In the genomic region with DNA sequence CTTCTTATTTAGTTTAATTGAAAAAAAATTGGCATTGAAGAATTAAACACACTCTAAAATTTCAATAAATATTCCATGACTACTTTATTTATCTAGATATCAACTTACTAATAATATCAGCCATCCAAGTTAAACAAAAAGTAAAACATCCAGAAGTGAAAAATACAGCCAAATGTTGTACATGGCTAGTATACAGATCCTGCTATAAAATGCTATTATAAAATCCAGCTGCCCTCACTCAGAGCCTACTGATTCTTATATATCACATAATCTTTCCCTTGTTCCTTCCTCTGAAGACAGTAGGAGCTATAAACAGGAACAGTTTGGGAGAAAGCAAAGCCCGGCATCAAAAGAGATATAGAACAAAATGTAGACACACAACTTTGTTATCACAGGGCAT, we compare ENCODE assay signal across 23 cellular contexts.
"Had no signal": no experiment of that assay in that cellular context is flagged by ENCODE, and none has a peak within 500 bp of the region (broad histone marks: within the 10 kb centered on the region; RNA-seq: fewer than 3 reads in every experiment).

No MANE protein-coding gene starts in this region.

- H3K27ac ChIP-seq: left lung, lower lobe of right lung, ovary, right atrium auricular region, right lobe of liver, upper lobe of right lung had no signal

- H3K27me3 ChIP-seq: left lung, ovary, right atrium auricular region, right lobe of liver, upper lobe of right lung had no signal

- H3K36me3 ChIP-seq: left lung, lower lobe of right lung, ovary, right atrium auricular region, right lobe of liver, upper lobe of right lung had no signal

- H3K9me3 ChIP-seq: left lung, lower lobe of right lung, ovary, right atrium auricular region, right lobe of liver, upper lobe of right lung had no signal

- ATAC-seq: left cardiac atrium; left lung; lower lobe of right lung; natural killer cell; right lobe of liver; stimulated activated memory B cell treated with anti-CD40 and anti-IgM and Interleukin-4, amounts not matched to agents 10 μg/mL and 1 μg/mL and 100 μg/mL, for 72 hours; stimulated activated naive CD8-positive, alpha-beta T cell treated with anti-CD3 and anti-CD28 coated beads, Interleukin-15, amount 100 ng/mL, for 72 hours; upper lobe of right lung had no signal

- H3K4me3 ChIP-seq: left lung, lower lobe of right lung, ovary, right atrium auricular region, right lobe of liver, smooth muscle cell, upper lobe of right lung had no signal

- H3K4me1 ChIP-seq: left lung, right lobe of liver, upper lobe of right lung had no signal

- H3K4me2 ChIP-seq: smooth muscle cell had no signal

- DNase-seq: hippocampal formation; kidney glomerular epithelial cell; left cardiac atrium; left lung; lower lobe of right lung; mammary epithelial cell; mesenchymal stem cell; naive B cell; natural killer cell; ovary; right lobe of liver; stimulated activated CD4-positive, alpha-beta T cell treated with anti-CD3 and anti-CD28 coated beads, Interleukin-1b, Interleukin-23, amount 100 ng/mL, for 48 hours; stimulated activated CD4-positive, alpha-beta T cell treated with anti-CD3 and anti-CD28 coated beads, Interleukin-2, amount 100 ng/mL, for 48 hours; stimulated activated CD4-positive, alpha-beta T cell treated with anti-CD3 and anti-CD28 coated beads, Interleukin-4, amount 100 ng/mL, for 4 hours; stimulated activated CD8-positive, alpha-beta memory T cell treated with anti-CD3 and anti-CD28 coated beads, Interleukin-4, amount 100 ng/mL, for 48 hours; stimulated activated naive CD4-positive, alpha-beta T cell treated with Interleukin-2 at 50 U/mL for 16 hours; stimulated activated naive CD8-positive, alpha-beta T cell treated with anti-CD3 and anti-CD28 coated beads, Interleukin-15, amount 100 ng/mL, for 72 hours; substantia nigra; trophoblast cell; upper lobe of right lung had no signal
